Comparison of ENCODE assay signal across 20 cellular contexts in the genomic region with DNA sequence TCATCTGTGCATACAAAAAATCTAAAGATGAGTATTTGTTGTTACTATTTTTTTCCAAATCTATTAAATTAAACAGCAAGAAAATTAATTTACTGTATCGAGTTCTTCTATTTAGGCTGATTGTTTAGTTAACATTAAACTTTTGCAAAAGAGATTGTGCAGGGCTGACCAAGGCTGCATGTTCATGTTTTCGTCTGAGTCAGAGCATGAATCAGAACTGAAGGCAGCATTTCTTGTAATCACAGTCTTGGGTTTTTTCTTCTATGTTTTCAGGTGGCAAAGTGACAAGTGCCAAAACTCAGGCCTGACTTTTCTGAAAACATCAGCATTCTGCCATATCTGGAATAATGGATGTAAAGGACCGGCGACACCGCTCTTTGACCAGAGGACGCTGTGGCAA.
DNase-seq lines count a peak whose midpoint lies in the region; ATAC-seq, FAIRE-seq and TF ChIP-seq lines count a peak whose summit lies in the region.
"Had no signal": no experiment of that assay in that cellular context is flagged by ENCODE, and none has a peak within 500 bp of the region (broad histone marks: within the 10 kb centered on the region; RNA-seq: fewer than 3 reads in every experiment).

No MANE protein-coding gene starts in this region.

- POLR2A ChIA-PET in IMR-90 (lab: Charles Lee; ENCODE audit: unreplicated experiment) = no interaction called here

- H4K5ac ChIP-seq in IMR-90 (ENCODE audit: low read depth, low read length) = no peak overlapping the region

- H3K14ac ChIP-seq in IMR-90 (replicated peaks; ENCODE audit: low read depth, low read length) = no peak overlapping the region

- no peak overlapping the region for H3K9ac ChIP-seq in IMR-90 (ENCODE audit: low read depth, low read length)
- H3K9ac ChIP-seq in keratinocyte (ENCODE audit: control insufficient read depth, extremely low read depth, insufficient read depth, low read length) = no peak overlapping the region
- H3K9ac ChIP-seq: neural progenitor cell had no signal

- H3K36me3 ChIP-seq in IMR-90 (ENCODE audit: control insufficient read depth, insufficient read depth, low read length) (no peaks in the 10 kb centered on the region), brain microvascular endothelial cell (replicated peaks) (no peaks in the 10 kb centered on the region), keratinocyte (ENCODE audit: control insufficient read depth in 2 of 2, extremely low read depth in 1 of 2, insufficient read depth in 2 of 2, low read length in 2 of 2) (no peaks in the 10 kb centered on the region)
- H3K36me3 ChIP-seq in effector memory CD4-positive, alpha-beta T cell (ENCODE audit: control insufficient read depth, insufficient read depth, low read length) = no peaks in the 10 kb centered on the region
- H3K36me3 ChIP-seq: neural progenitor cell, WERI-Rb-1 had no signal

- H2BK20ac ChIP-seq in IMR-90 (ENCODE audit: low read depth, low read length) = no peak overlapping the region

- no peak overlapping the region for H2BK5ac ChIP-seq in IMR-90 (ENCODE audit: low read depth, low read length, poor library complexity, severe bottlenecking)

- no peak for TF ChIP-seq CTCF in IMR-90 (conservative IDR thresholded peaks at IDR 0.05; ENCODE audit: low read depth, low read length)
- TF ChIP-seq CTCF in brain microvascular endothelial cell (IDR thresholded peaks at IDR 0.05; ENCODE audit: low read depth, low read length, missing control alignments) = no peak
- TF ChIP-seq CTCF in keratinocyte (optimal IDR thresholded peaks at IDR 0.05 in 1 of 3, IDR thresholded peaks at IDR 0.05 in 1 of 3, conservative IDR thresholded peaks at IDR 0.05 in 1 of 3; ENCODE audit: extremely low read depth in 1 of 3, insufficient read depth in 2 of 3, low read length in 3 of 3) = no peak

- no peak overlapping the region for H3K4me2 ChIP-seq in IMR-90 (ENCODE audit: low read depth, low read length)
- H3K4me2 ChIP-seq in keratinocyte (ENCODE audit: control insufficient read depth, extremely low read depth, insufficient read depth, low read depth, low read length) = no peak overlapping the region
- H3K4me2 ChIP-seq: neural progenitor cell had no signal

- ATAC-seq in IMR-90 (ENCODE audit: low read depth) = peak; percentile 97
- ATAC-seq: psoas muscle, Right ventricle myocardium inferior had no signal

- CTCF ChIA-PET in IMR-90 (lab: Yijun Ruan, JAX) = interaction anchor here (0.5 kb wide), 1 partner anchor 288 kb away, joined by 4 read pairs; no protein-coding TSS in a partner anchor

- H3K79me1 ChIP-seq in IMR-90 (ENCODE audit: low read depth in 1 of 2, low read length in 2 of 2) = no peaks in the 10 kb centered on the region

- no peaks in the 10 kb centered on the region for H3K9me1 ChIP-seq in IMR-90 (ENCODE audit: insufficient read depth, low read length)
- no peaks in the 10 kb centered on the region for H3K9me1 ChIP-seq in keratinocyte (ENCODE audit: control insufficient read depth, extremely low read depth, insufficient read depth, low read length)

- intact Hi-C loops in IMR-90 (cut with micrococcal nuclease) = no loop called here

- no peak overlapping the region; the same call in 1 of the 2 replicates for H2BK120ac ChIP-seq in IMR-90 (ENCODE audit: low read depth, low read length)

- H3K27me3 ChIP-seq in IMR-90 (ENCODE audit: control insufficient read depth, insufficient read depth, low read length) (peaks cover 2% of the 10 kb centered on the region; the same call in 1 of the 2 replicates), brain microvascular endothelial cell (replicated peaks) (no peaks in the 10 kb centered on the region), keratinocyte (ENCODE audit: control insufficient read depth, extremely low read depth, insufficient read depth, low read length) (peaks cover 4% of the 10 kb centered on the region)
- H3K27me3 ChIP-seq in effector memory CD4-positive, alpha-beta T cell (replicated peaks; ENCODE audit: control insufficient read depth, insufficient read depth, low read length, poor library complexity, severe bottlenecking) = no peaks in the 10 kb centered on the region
- H3K27me3 ChIP-seq: neural progenitor cell had no signal

- H4K8ac ChIP-seq in IMR-90 (ENCODE audit: low read depth in 2 of 2, low read length in 2 of 2) = no peak overlapping the region

- H2AK9ac ChIP-seq in IMR-90 (replicated peaks; ENCODE audit: low read depth, low read length, poor library complexity) = no peak overlapping the region

- H2AK5ac ChIP-seq in IMR-90 (ENCODE audit: low read depth, low read length) = 0 out of 2 replicates have a peak overlapping the region, but pooled peaks have one; percentile 2

- no peak overlapping the region for H3K56ac ChIP-seq in IMR-90 (ENCODE audit: extremely low read depth, insufficient read depth, low read length)

- H2BK15ac ChIP-seq in IMR-90 (ENCODE audit: low read depth, low read length) = no peak overlapping the region

- H3K79me2 ChIP-seq in keratinocyte (ENCODE audit: control insufficient read depth, insufficient read depth, low read length) = no peaks in the 10 kb centered on the region

- DNase-seq in AG08396 (ENCODE audit: low spot score) (peak; percentile 33), IMR-90 (peak; percentile 70), brain microvascular endothelial cell (peak; percentile 45), keratinocyte (ENCODE audit: low read depth, low spot score) (no peak), DMS79 (lab: John Stamatoyannopoulos, UW) (no peak), NCI-H1436 treated with DMSO at 0.1 percent for 48 hours (lab: John Stamatoyannopoulos, UW) (no peak), SIG-M5 treated with dmso at 0.1 percent for 504 hours (lab: John Stamatoyannopoulos, UW; ENCODE audit: unreplicated experiment) (no peak)
- DNase-seq in effector memory CD4-positive, alpha-beta T cell = no peak
- DNase-seq: activated CD4-positive, alpha-beta T cell treated with anti-CD3 and anti-CD28 coated beads, Interleukin-2, amount 50 U/mL, for 4 hours; CD4-positive, alpha-beta T cell; cortex of kidney; Karpas-422; NCI-H1105; NCI-H526 treated with DMSO at 0.1 percent for 48 hours; psoas muscle; WERI-Rb-1 had no signal

- peaks cover 6% of the 10 kb centered on the region for H3K4me1 ChIP-seq in IMR-90 (ENCODE audit: control insufficient read depth, insufficient read depth, low read length)
- no peaks in the 10 kb centered on the region for H3K4me1 ChIP-seq in keratinocyte (ENCODE audit: control insufficient read depth, extremely low read depth, insufficient read depth, low read length)
- H3K4me1 ChIP-seq in effector memory CD4-positive, alpha-beta T cell (ENCODE audit: control insufficient read depth, insufficient read depth, low read length, poor library complexity, severe bottlenecking) = no peaks in the 10 kb centered on the region
- H3K4me1 ChIP-seq: psoas muscle had no signal

- in situ Hi-C loops in IMR-90 (cut with MboI; ENCODE audit: low sequenced_read_pairs) = no loop called here
- in situ Hi-C loops in brain microvascular endothelial cell (cut with HindIII; ENCODE audit: low pct_ligation_motif_present, low sequenced_read_pairs) = no loop called here

- no peak overlapping the region for H3K18ac ChIP-seq in IMR-90 (ENCODE audit: low read depth, low read length)

- no peak overlapping the region for H3K4me3 ChIP-seq in IMR-90 (ENCODE audit: insufficient read depth, low read depth, low read length)
- H3K4me3 ChIP-seq in brain microvascular endothelial cell (ENCODE audit: low read depth, low read length) = no peak overlapping the region
- H3K4me3 ChIP-seq in keratinocyte (ENCODE audit: control insufficient read depth in 2 of 3, extremely low read depth in 1 of 3, insufficient read depth in 2 of 3, low read depth in 1 of 3, low read length in 3 of 3) = no peak overlapping the region
- no peak overlapping the region for H3K4me3 ChIP-seq in effector memory CD4-positive, alpha-beta T cell (ENCODE audit: insufficient read depth, low read depth, low read length, poor library complexity, severe bottlenecking)
- H3K4me3 ChIP-seq: neural progenitor cell, psoas muscle had no signal

- TF ChIP-seq RAD21 in IMR-90 (IDR thresholded peaks at IDR 0.05; ENCODE audit: low read length) = no peak

- no peaks in the 10 kb centered on the region for H3K9me3 ChIP-seq in IMR-90 (ENCODE audit: control insufficient read depth, insufficient read depth, low read length)
- H3K9me3 ChIP-seq in keratinocyte (ENCODE audit: control insufficient read depth, low read depth, low read length) = no peaks in the 10 kb centered on the region
- no peaks in the 10 kb centered on the region for H3K9me3 ChIP-seq in effector memory CD4-positive, alpha-beta T cell (ENCODE audit: control insufficient read depth, low read length)
- H3K9me3 ChIP-seq: psoas muscle had no signal

- no peak overlapping the region for H3K23ac ChIP-seq in IMR-90 (ENCODE audit: low read depth, low read length)

- peak overlapping the region; percentile 29; the same call in 1 of the 2 replicates for H3K4ac ChIP-seq in IMR-90 (ENCODE audit: low read depth, low read length)

- no peak for TF ChIP-seq POLR2A in IMR-90 (IDR thresholded peaks at IDR 0.05; ENCODE audit: low read depth, low read length)

- H4K20me1 ChIP-seq in IMR-90 (ENCODE audit: insufficient read depth, low read length) (no peaks in the 10 kb centered on the region), keratinocyte (ENCODE audit: control insufficient read depth, extremely low read depth, insufficient read depth, low read length) (no peaks in the 10 kb centered on the region)

- FAIRE-seq in keratinocyte (lab: Jason Lieb, UNC) = peak; percentile 51
- FAIRE-seq: endothelial cell of umbilical vein, urothelium cell line had no signal

- BruUV-seq in IMR-90 (replicated peaks; lab: Mats Ljungman, UMichigan) = no TSS peak

- no peak overlapping the region for H4K91ac ChIP-seq in IMR-90 (ENCODE audit: insufficient read depth, low read depth, low read length)

- WGBS in IMR-90 (ENCODE audit: extremely low coverage in 2 of 2, insufficient read length in 1 of 2), 2 experiments = 76% methylated on average over 5 of the region's 6 CpGs; no CpG with 5 or more reads in 1 of the 2 experiments

- H3K27ac ChIP-seq in IMR-90 (ENCODE audit: insufficient read depth, low read length) = no peak overlapping the region
- H3K27ac ChIP-seq in brain microvascular endothelial cell = no peak overlapping the region
- no peak overlapping the region for H3K27ac ChIP-seq in keratinocyte (ENCODE audit: control insufficient read depth, insufficient read depth, low read length)
- H3K27ac ChIP-seq in effector memory CD4-positive, alpha-beta T cell (ENCODE audit: insufficient read depth, low read length, poor library complexity, severe bottlenecking) = no peak overlapping the region
- H3K27ac ChIP-seq: neural progenitor cell, psoas muscle, WERI-Rb-1 had no signal

- dilution Hi-C loops in IMR-90 (cut with HindIII; ENCODE audit: low sequenced_read_pairs, unreplicated experiment) (no loop called here), keratinocyte (cut with MboI; ENCODE audit: extremely low pct_ligation_motif_present, low sequenced_read_pairs) (no loop called here)

- H2AFZ ChIP-seq in IMR-90 (replicated peaks; ENCODE audit: low read length, poor library complexity) (no peak overlapping the region), keratinocyte (ENCODE audit: control insufficient read depth, low read length) (no peak overlapping the region)
- H2AFZ ChIP-seq: neural progenitor cell had no signal

TF ChIP-seq in IMR-90, 13 proteins besides CTCF, POLR2A, EP300 and RAD21 (continues in another document):
- TF ChIP-seq CHD1 (IDR thresholded peaks at IDR 0.05; ENCODE audit: low read depth, low read length) (no peak), RFX5 (IDR thresholded peaks at IDR 0.05; ENCODE audit: low read depth, low read length) (no peak)

Comparison
In these comparisons a context has a peak if more than half of its experiments do, and no peak if none do; other contexts are left out.
1. DNase-seq: peak in AG08396 (single experiment), IMR-90 (single experiment) and brain microvascular endothelial cell (single experiment); none in keratinocyte (single experiment), effector memory CD4-positive, alpha-beta T cell (0 of 3), DMS79 (single experiment), NCI-H1436 treated with DMSO at 0.1 percent for 48 hours (single experiment) and SIG-M5 treated with dmso at 0.1 percent for 504 hours (single experiment).